ENCODE assay signal across 9 cellular contexts in genomic region chr6:32637219-32637880, GRCh38. TPM values are rescaled to one million over a fixed set of nuclear protein-coding genes. Genes with fewer than 3 reads are reported as not detected.
A peak's percentile ranks its signal among the peaks of the same experiment; 100 is the strongest.
DNase-seq lines count a peak whose midpoint lies in the region; ATAC-seq and TF ChIP-seq lines count a peak whose summit lies in the region.
"Had no signal": no experiment of that assay in that cellular context is flagged by ENCODE, and none has a peak within 500 bp of the region (broad histone marks: within the 10 kb centered on the region; RNA-seq: fewer than 3 reads in every experiment).

Gene HLA-DQA1, plus strand, starts transcription at chr6:32637406. Its CDS starts 53 bp downstream, at chr6:32637459.

- intact Hi-C loops in activated T-helper 1 cell treated with anti-CD3 and anti-CD28 coated beads, Interleukin-12 subunit alpha, Interleukin-12 subunit beta, Interleukin-2, Interleukin-4 antibody, amounts not matched to agents 30 ng/mL and 10 ng/mL and 1 ng/mL, durations not matched to agents 14 hours and 24 hours and 36 hours (cut with micrococcal nuclease), result loop anchor here (5.0 kb wide), 1 partner anchor 105 kb away; the partner anchor contains the start of gene HLA-DQA2
- intact Hi-C loops in stomach (cut with DNase I; ENCODE audit: low total_unique reads), result no loop called here

- peak; percentile 74 for ATAC-seq in GM19025 (IDR thresholded peaks at IDR 0.05; ENCODE audit: low read depth, unreplicated experiment)
- peak; percentile 64 for ATAC-seq in HG02943 (IDR thresholded peaks at IDR 0.05; ENCODE audit: low read depth, unreplicated experiment)
- peak; percentile 94 for ATAC-seq in stimulated activated memory B cell treated with anti-CD40 and anti-IgM and Interleukin-4, amounts not matched to agents 10 μg/mL and 1 μg/mL and 100 μg/mL, for 72 hours

- no peaks in the 10 kb centered on the region for H3K9me3 ChIP-seq in stomach

- H3K27ac Mint-ChIP-seq in activated T-helper 1 cell treated with anti-CD3 and anti-CD28 coated beads, Interleukin-12 subunit alpha, Interleukin-12 subunit beta, Interleukin-2, Interleukin-4 antibody, amounts not matched to agents 30 ng/mL and 10 ng/mL and 1 ng/mL, durations not matched to agents 14 hours and 24 hours and 36 hours, result peak within 1 kb of the TSS; percentile 73
- peak within 1 kb of the TSS; percentile 100 for H3K27ac Mint-ChIP-seq in stimulated activated memory B cell treated with anti-CD40 and anti-IgM and Interleukin-4, amounts not matched to agents 10 μg/mL and 1 μg/mL and 100 μg/mL, for 72 hours

- H3K27ac ChIP-seq in stomach, result peak within 1 kb of the TSS in 1 of 5 donors; percentile 38

- peaks cover 2% of the 10 kb centered on the region for H3K36me3 Mint-ChIP-seq in activated T-helper 1 cell treated with anti-CD3 and anti-CD28 coated beads, Interleukin-12 subunit alpha, Interleukin-12 subunit beta, Interleukin-2, Interleukin-4 antibody, amounts not matched to agents 30 ng/mL and 10 ng/mL and 1 ng/mL, durations not matched to agents 14 hours and 24 hours and 36 hours (ENCODE audit: low read depth)
- peaks cover 56% of the 10 kb centered on the region for H3K36me3 Mint-ChIP-seq in stimulated activated memory B cell treated with anti-CD40 and anti-IgM and Interleukin-4, amounts not matched to agents 10 μg/mL and 1 μg/mL and 100 μg/mL, for 72 hours

- no peaks in the 10 kb centered on the region for H3K9me3 Mint-ChIP-seq in activated T-helper 1 cell treated with anti-CD3 and anti-CD28 coated beads, Interleukin-12 subunit alpha, Interleukin-12 subunit beta, Interleukin-2, Interleukin-4 antibody, amounts not matched to agents 30 ng/mL and 10 ng/mL and 1 ng/mL, durations not matched to agents 14 hours and 24 hours and 36 hours
- no peaks in the 10 kb centered on the region for H3K9me3 Mint-ChIP-seq in stimulated activated memory B cell treated with anti-CD40 and anti-IgM and Interleukin-4, amounts not matched to agents 10 μg/mL and 1 μg/mL and 100 μg/mL, for 72 hours

- peak within 1 kb of the TSS; percentile 83 for H3K4me3 Mint-ChIP-seq in activated T-helper 1 cell treated with anti-CD3 and anti-CD28 coated beads, Interleukin-12 subunit alpha, Interleukin-12 subunit beta, Interleukin-2, Interleukin-4 antibody, amounts not matched to agents 30 ng/mL and 10 ng/mL and 1 ng/mL, durations not matched to agents 14 hours and 24 hours and 36 hours
- peak within 1 kb of the TSS; percentile 92 for H3K4me3 Mint-ChIP-seq in stimulated activated memory B cell treated with anti-CD40 and anti-IgM and Interleukin-4, amounts not matched to agents 10 μg/mL and 1 μg/mL and 100 μg/mL, for 72 hours

- no peak for TF ChIP-seq POLR2A in stomach (IDR thresholded peaks at IDR 0.05)

- peaks cover 46% of the 10 kb centered on the region for H3K4me1 Mint-ChIP-seq in activated T-helper 1 cell treated with anti-CD3 and anti-CD28 coated beads, Interleukin-12 subunit alpha, Interleukin-12 subunit beta, Interleukin-2, Interleukin-4 antibody, amounts not matched to agents 30 ng/mL and 10 ng/mL and 1 ng/mL, durations not matched to agents 14 hours and 24 hours and 36 hours (ENCODE audit: low read depth)
- H3K4me1 Mint-ChIP-seq in stimulated activated memory B cell treated with anti-CD40 and anti-IgM and Interleukin-4, amounts not matched to agents 10 μg/mL and 1 μg/mL and 100 μg/mL, for 72 hours, result peaks cover 84% of the 10 kb centered on the region

- no peak for DNase-seq in activated T-helper 1 cell treated with anti-CD3 and anti-CD28 coated beads, Interleukin-12 subunit alpha, Interleukin-12 subunit beta, Interleukin-2, Interleukin-4 antibody, amounts not matched to agents 30 ng/mL and 10 ng/mL and 1 ng/mL, durations not matched to agents 14 hours and 24 hours and 36 hours (ENCODE audit: low spot score)
- DNase-seq in NCI-H2107 treated with DMSO at 0.1 percent for 48 hours (lab: John Stamatoyannopoulos, UW; ENCODE audit: unreplicated experiment), result no peak
- no peak for DNase-seq in stomach
- no peak for DNase-seq in foreskin melanocyte
- no peak for DNase-seq in activated naive CD4-positive, alpha-beta T cell treated with anti-CD3 and anti-CD28 coated beads, Interleukin-2, amount 50 U/mL, for 16 hours

- H3K36me3 ChIP-seq in stomach, result no peaks in the 10 kb centered on the region

- WGBS in stomach, 5 donors, result 20 to 57% (median 49%) methylated on average over 7 of the region's 7 CpGs

- TF ChIP-seq CTCF in stomach (IDR thresholded peaks at IDR 0.05), result no peak

- H3K27me3 Mint-ChIP-seq in activated T-helper 1 cell treated with anti-CD3 and anti-CD28 coated beads, Interleukin-12 subunit alpha, Interleukin-12 subunit beta, Interleukin-2, Interleukin-4 antibody, amounts not matched to agents 30 ng/mL and 10 ng/mL and 1 ng/mL, durations not matched to agents 14 hours and 24 hours and 36 hours (ENCODE audit: insufficient read depth), result peaks cover 16% of the 10 kb centered on the region
- H3K27me3 Mint-ChIP-seq in stimulated activated memory B cell treated with anti-CD40 and anti-IgM and Interleukin-4, amounts not matched to agents 10 μg/mL and 1 μg/mL and 100 μg/mL, for 72 hours, result no peaks in the 10 kb centered on the region

- TF ChIP-seq EP300 in stomach (IDR thresholded peaks at IDR 0.05), result no peak

- H3K4me3 ChIP-seq in stomach, result no peak within 1 kb of the TSS

- peaks cover 0 to 13% (median 0%) of the 10 kb centered on the region in 3 donors for H3K27me3 ChIP-seq in stomach

- no peaks in the 10 kb centered on the region for H3K4me1 ChIP-seq in stomach

RNA-seq across cellular contexts. Expression of gene HLA-DQA1, which starts in this region (rescaled TPM):
- 12.5 and 13.3 TPM in 2 replicates for total RNA-seq in activated T-helper 1 cell treated with anti-CD3 and anti-CD28 coated beads, Interleukin-12 subunit alpha, Interleukin-12 subunit beta, Interleukin-2, Interleukin-4 antibody, amounts not matched to agents 30 ng/mL and 10 ng/mL and 1 ng/mL, durations not matched to agents 14 hours and 24 hours and 36 hours
- 1 to 10 TPM in 2 of 5 donors, not detected in 3; 1.1 to 6.4 TPM for total RNA-seq in stomach
- 10 to 100 TPM in 2 of 3 donors, 1 to 10 TPM in 1; 5.0 to 16.2 (median 12.5) TPM for polyA plus RNA-seq in stomach
- total RNA-seq: NCI-H460 had no signal
